In genomic region chr2:45729753-45730512, GRCh38 we compare ENCODE assay signal across 10 cellular contexts.
A peak's percentile ranks its signal among the peaks of the same experiment; 100 is the strongest.
DNase-seq lines count a peak whose midpoint lies in the region; ATAC-seq, FAIRE-seq and TF ChIP-seq lines count a peak whose summit lies in the region.
"Had no signal": no experiment of that assay in that cellular context is flagged by ENCODE, and none has a peak within 500 bp of the region (broad histone marks: within the 10 kb centered on the region; RNA-seq: fewer than 3 reads in every experiment).

No MANE protein-coding gene starts in this region.

- peaks cover 4% of the 10 kb centered on the region for H3K9me3 Mint-ChIP-seq in progenitor cell of endocrine pancreas (ENCODE audit: low read depth)
- no peaks in the 10 kb centered on the region for H3K9me3 Mint-ChIP-seq in CD4-positive, alpha-beta memory T cell

- peaks cover 17% of the 10 kb centered on the region for H3K4me1 Mint-ChIP-seq in progenitor cell of endocrine pancreas (ENCODE audit: low read depth)
- peaks cover 0 to 8% (median 2%) of the 10 kb centered on the region in 4 donors for H3K4me1 Mint-ChIP-seq in CD4-positive, alpha-beta memory T cell

- peak; percentile 42 for TF ChIP-seq CTCF in GM12874 (IDR thresholded peaks at IDR 0.05; ENCODE audit: insufficient read depth, low read depth, low read length)
- peak; percentile 23 for TF ChIP-seq CTCF in HL-60 (IDR thresholded peaks at IDR 0.05; ENCODE audit: insufficient read depth, low read length)
- TF ChIP-seq CTCF in K562 (IDR thresholded peaks at IDR 0.05 in 2 of 3, conservative IDR thresholded peaks at IDR 0.05 in 1 of 3; ENCODE audit: insufficient read depth in 2 of 3, low read depth in 1 of 3, low read length in 3 of 3), result peak; percentile 50 to 54 (median 51)
- TF ChIP-seq CTCF in progenitor cell of endocrine pancreas (IDR thresholded peaks at IDR 0.05; ENCODE audit: unreplicated experiment), result peak; percentile 28
- peak in 2 of 7 experiments; percentile 6 to 19 for TF ChIP-seq CTCF in stomach (IDR thresholded peaks at IDR 0.05)

- H3K36me3 ChIP-seq in K562 (ENCODE audit: control insufficient read depth, insufficient read depth, low read length) (no peaks in the 10 kb centered on the region), stomach (no peaks in the 10 kb centered on the region)
- no peaks in the 10 kb centered on the region for H3K36me3 ChIP-seq in CD4-positive, alpha-beta memory T cell (ENCODE audit: insufficient read depth, low read length)
- H3K36me3 ChIP-seq: SJCRH30 had no signal

- no peaks in the 10 kb centered on the region for H3K79me2 ChIP-seq in K562 (ENCODE audit: control insufficient read depth, insufficient read depth, low read length)

- peak; percentile 28 to 82 for DNase-seq in HL-60 (ENCODE audit: low read depth in 1 of 2, low spot score in 1 of 2)
- DNase-seq in K562 (ENCODE audit: extremely low read depth in 1 of 4, low spot score in 3 of 4), result peak; percentile 34 to 48 (median 40)
- no peak for DNase-seq in progenitor cell of endocrine pancreas (ENCODE audit: low spot score, unreplicated experiment)
- DNase-seq in CD4-positive, alpha-beta memory T cell, result no peak
- DNase-seq in stomach, result no peak
- DNase-seq in DMS79 (lab: John Stamatoyannopoulos, UW), result no peak
- DNase-seq: left cardiac atrium had no signal

- H4K20me1 ChIP-seq in K562 (replicated peaks; ENCODE audit: control insufficient read depth, insufficient read depth, low read length), result no peaks in the 10 kb centered on the region

- peaks cover 10% of the 10 kb centered on the region for H3K27me3 Mint-ChIP-seq in progenitor cell of endocrine pancreas
- H3K27me3 Mint-ChIP-seq in CD4-positive, alpha-beta memory T cell, result no peaks in the 10 kb centered on the region

- H3K4me3 Mint-ChIP-seq in progenitor cell of endocrine pancreas (ENCODE audit: low read depth), result no peak overlapping the region
- H3K4me3 Mint-ChIP-seq in CD4-positive, alpha-beta memory T cell, result no peak overlapping the region

- peak; percentile 87 for FAIRE-seq in K562 (lab: Jason Lieb, UNC)

- in situ Hi-C loops in K562 (cut with MboI), result no loop called here

- 4% methylated on average over 6 of the region's 8 CpGs for WGBS in K562 (ENCODE audit: insufficient coverage, low coverage, missing lambda C conversion rate)
- 86 to 91% (median 89%) methylated on average over 8 of the region's 8 CpGs for WGBS in stomach, 5 donors

- H3K27ac Mint-ChIP-seq in progenitor cell of endocrine pancreas, result peak overlapping the region; percentile 35
- H3K27ac Mint-ChIP-seq in CD4-positive, alpha-beta memory T cell, result peak overlapping the region in 1 of 7 donors; percentile 10

- no peak overlapping the region for H3K4me3 ChIP-seq in HL-60 (replicated peaks; ENCODE audit: insufficient read depth, low read length)
- H3K4me3 ChIP-seq in K562, result no peak overlapping the region
- H3K4me3 ChIP-seq in CD4-positive, alpha-beta memory T cell (ENCODE audit: low read length in 2 of 2), result no peak overlapping the region
- H3K4me3 ChIP-seq in stomach, result no peak overlapping the region
- H3K4me3 ChIP-seq: SJCRH30 had no signal

- H3K4me2 ChIP-seq in K562 (ENCODE audit: insufficient read depth, low read length), result no peak overlapping the region

- CTCF ChIA-PET in K562 (lab: Yijun Ruan, JAX; ENCODE audit: low intra/inter-chr PET ratio), result interaction anchor here (0.6 kb wide), 1 partner anchor 186 kb away, joined by 3 read pairs; no protein-coding TSS in a partner anchor
- CTCF ChIA-PET in CD4-positive, alpha-beta memory T cell (lab: Charles Lee; ENCODE audit: partially characterized antibody), result interaction anchor here (0.8 kb wide), 1 partner anchor 48 kb away, joined by 5 read pairs; no protein-coding TSS in a partner anchor

- BruUV-seq in K562 (replicated peaks; lab: Mats Ljungman, UMichigan), result no TSS peak

- no peak overlapping the region for H2AFZ ChIP-seq in K562 (ENCODE audit: low read depth, low read length)

- no peak for TF ChIP-seq EP300 in K562 (IDR thresholded peaks at IDR 0.05; ENCODE audit: low read length)
- TF ChIP-seq EP300 in stomach (IDR thresholded peaks at IDR 0.05), result no peak

- H3K9me1 ChIP-seq in K562 (ENCODE audit: control insufficient read depth, insufficient read depth, low read length), result no peaks in the 10 kb centered on the region

- H3K9me3 ChIP-seq in K562 (replicated peaks; ENCODE audit: control insufficient read depth, insufficient read depth, low read depth, low read length), result no peaks in the 10 kb centered on the region
- no peaks in the 10 kb centered on the region for H3K9me3 ChIP-seq in CD4-positive, alpha-beta memory T cell (ENCODE audit: control insufficient read depth in 1 of 2, low read length in 2 of 2)
- no peaks in the 10 kb centered on the region for H3K9me3 ChIP-seq in stomach
- H3K9me3 ChIP-seq: SJCRH30 had no signal

- H3K36me3 Mint-ChIP-seq in progenitor cell of endocrine pancreas (ENCODE audit: insufficient read depth), result no peaks in the 10 kb centered on the region
- H3K36me3 Mint-ChIP-seq in CD4-positive, alpha-beta memory T cell, result no peaks in the 10 kb centered on the region

- TF ChIP-seq RAD21 in K562 (CRISPR knock-in tag; conservative IDR thresholded peaks at IDR 0.05 in 1 of 2, IDR thresholded peaks at IDR 0.05 in 1 of 2), result peak; percentile 26 to 47; a peak in 3 of 4 replicates

- POLR2A ChIA-PET in K562 (lab: Yijun Ruan, JAX), result interaction anchor here (0.7 kb wide), 1 partner anchor 8 kb away, joined by 3 read pairs; no protein-coding TSS in a partner anchor
- POLR2A ChIA-PET in CD4-positive, alpha-beta memory T cell (lab: Charles Lee; ENCODE audit: partially characterized antibody), result no interaction called here

- no peaks in the 10 kb centered on the region; a peak in 1 of 5 replicates for H3K4me1 ChIP-seq in K562 (replicated peaks in 1 of 2; ENCODE audit: control insufficient read depth in 2 of 2, insufficient read depth in 2 of 2, low read length in 2 of 2)
- H3K4me1 ChIP-seq in CD4-positive, alpha-beta memory T cell (ENCODE audit: insufficient read depth, low read length), result no peaks in the 10 kb centered on the region
- H3K4me1 ChIP-seq in stomach, result peaks cover 0 to 15% (median 3%) of the 10 kb centered on the region in 4 donors
- H3K4me1 ChIP-seq: SJCRH30 had no signal

- intact Hi-C loops in K562 (cut with micrococcal nuclease), result no loop called here
- intact Hi-C loops in CD4-positive, alpha-beta memory T cell (cut with micrococcal nuclease), result no loop called here
- intact Hi-C loops in stomach (cut with DNase I; ENCODE audit: low total_unique reads), result no loop called here

- H3K9ac ChIP-seq in K562 (ENCODE audit: insufficient read depth in 1 of 2, low read depth in 2 of 2, low read length in 2 of 2), result no peak overlapping the region

- H3K27me3 ChIP-seq in HL-60 (ENCODE audit: insufficient read depth, poor library complexity, severe bottlenecking), result no peaks in the 10 kb centered on the region
- peaks cover 13 to 38% of the 10 kb centered on the region in 2 experiments; a peak in 3 of 5 replicates for H3K27me3 ChIP-seq in K562 (ENCODE audit: control insufficient read depth in 2 of 2, insufficient read depth in 2 of 2, low read length in 2 of 2)
- H3K27me3 ChIP-seq in CD4-positive, alpha-beta memory T cell (ENCODE audit: insufficient read depth, low read length), result no peaks in the 10 kb centered on the region
- H3K27me3 ChIP-seq in stomach, result no peaks in the 10 kb centered on the region
- H3K27me3 ChIP-seq: SJCRH30 had no signal

- no peak for TF ChIP-seq POLR2A in K562 (conservative IDR thresholded peaks at IDR 0.05)
- TF ChIP-seq POLR2A in stomach (IDR thresholded peaks at IDR 0.05), result no peak

- H3K27ac ChIP-seq in HL-60 (replicated peaks), result peak overlapping the region; percentile 62
- no peak overlapping the region for H3K27ac ChIP-seq in K562 (ENCODE audit: extremely low read depth, low read depth, low read length)
- no peak overlapping the region for H3K27ac ChIP-seq in CD4-positive, alpha-beta memory T cell (ENCODE audit: low read depth, low read length)
- no peak overlapping the region for H3K27ac ChIP-seq in stomach
- H3K27ac ChIP-seq: SJCRH30 had no signal

- ATAC-seq in GM21529 (IDR thresholded peaks at IDR 0.05; ENCODE audit: unreplicated experiment), result peak; percentile 50
- ATAC-seq in K562, result peak; percentile 95

TF ChIP-seq in K562, 482 proteins besides CTCF, POLR2A, EP300 and RAD21:
- 0 out of 2 replicates have a peak, but pooled peaks have one; percentile 21 for TF ChIP-seq SMC3 (conservative IDR thresholded peaks at IDR 0.05; ENCODE audit: insufficient read depth, low read depth, low read length)
- peak; percentile 74; the same call in 1 of the 2 replicates for TF ChIP-seq SPI1 (IDR thresholded peaks at IDR 0.05; ENCODE audit: borderline replicate concordance, low read depth, low read length)
- TF ChIP-seq YBX1 (IDR thresholded peaks at IDR 0.05), result no peak

Comparison
In these comparisons a context has a peak if more than half of its experiments do, and no peak if none do; other contexts are left out.
1. DNase-seq: peak in HL-60 (2 of 2) and K562 (4 of 4); none in progenitor cell of endocrine pancreas (single experiment), CD4-positive, alpha-beta memory T cell (0 of 5), stomach (single experiment) and DMS79 (single experiment).